9 cellular contexts compared by ENCODE assay signal in genomic region chr14:75579882-75580281, GRCh38. TPM values are rescaled to one million over a fixed set of nuclear protein-coding genes. Genes with fewer than 3 reads are reported as not detected.
DNase-seq lines count a peak whose midpoint lies in the region; ATAC-seq and TF ChIP-seq lines count a peak whose summit lies in the region.
"Had no signal": no experiment of that assay in that cellular context is flagged by ENCODE, and none has a peak within 500 bp of the region (broad histone marks: within the 10 kb centered on the region; RNA-seq: fewer than 3 reads in every experiment).

No MANE protein-coding gene starts in this region.

- TF ChIP-seq POLR2A in adrenal gland (IDR thresholded peaks at IDR 0.05) (no peak), prostate gland (IDR thresholded peaks at IDR 0.05) (no peak)

- H3K4me1 ChIP-seq in adrenal gland (replicated peaks in 1 of 2) (peaks cover 6 to 18% of the 10 kb centered on the region in 2 donors), prostate gland (replicated peaks) (peaks cover 7% of the 10 kb centered on the region)

- H3K27ac ChIP-seq in adrenal gland (peak overlapping the region; percentile 20 to 90 (median 74)), prostate gland (no peak overlapping the region)

- H3K4me3 ChIP-seq in adrenal gland (peak overlapping the region in 3 of 4 donors; percentile 44 to 57 (median 56)), prostate gland (peak overlapping the region; percentile 31 to 53)

- intact Hi-C loops in adrenal gland (cut with DNase I), result loop anchor here (2.0 to 10.0 kb wide), 3 partner anchors 55 to 73 kb away; no protein-coding TSS in a partner anchor
- intact Hi-C loops in left ventricle myocardium superior (cut with micrococcal nuclease), result no loop called here
- intact Hi-C loops in prostate gland (cut with DNase I), result no loop called here

- in situ Hi-C loops in G401 (cut with HindIII; ENCODE audit: low sequenced_read_pairs), result no loop called here

- TF ChIP-seq CTCF in adrenal gland (IDR thresholded peaks at IDR 0.05) (no peak), prostate gland (IDR thresholded peaks at IDR 0.05) (no peak)

- H3K36me3 ChIP-seq in adrenal gland (replicated peaks in 1 of 2) (no peaks in the 10 kb centered on the region), prostate gland (no peaks in the 10 kb centered on the region)

- ATAC-seq in left ventricle myocardium superior, result peak; percentile 66

- WGBS in adrenal gland, 4 donors, result 56 to 75% (median 67%) methylated on average over 3 of the region's 3 CpGs
- WGBS in prostate gland, result 61% methylated on average over 3 of the region's 3 CpGs

- H3K9me3 ChIP-seq in adrenal gland (replicated peaks in 1 of 3) (no peaks in the 10 kb centered on the region), prostate gland (no peaks in the 10 kb centered on the region)

- H3K27me3 ChIP-seq in adrenal gland (no peaks in the 10 kb centered on the region), prostate gland (replicated peaks; ENCODE audit: insufficient read depth) (no peaks in the 10 kb centered on the region)

- DNase-seq in G401 (ENCODE audit: low spot score) (peak; percentile 91), adrenal gland (peak in 6 of 7 donors; percentile 40 to 62 (median 48)), left ventricle myocardium superior (no peak), prostate gland (ENCODE audit: low spot score) (no peak), SW480 (ENCODE audit: low spot score) (no peak), SIG-M5 treated with dmso at 0.1 percent for 504 hours (lab: John Stamatoyannopoulos, UW; ENCODE audit: unreplicated experiment) (no peak), CD1c-positive myeloid dendritic cell (ENCODE audit: extremely low spot score) (no peak)
- DNase-seq in stimulated activated CD4-positive, alpha-beta T cell treated with anti-CD3 and anti-CD28 coated beads, Interleukin-12 subunit alpha, Interleukin-12 subunit beta, amount 100 ng/mL, for 4 hours, result no peak
- DNase-seq: occipital lobe had no signal

RNA-seq across cellular contexts. Expression of gene FLVCR2, which starts 1.5 kb away (rescaled TPM):
- 1.3 and 1.6 TPM in 2 replicates for total RNA-seq in G401 (2014; rRNA removed; shearing (Covaris generic))
- 100 to 1,000 TPM in 1 of 8 donors, 10 to 100 TPM in 7; 18.0 to 428 (median 26.2) TPM for total RNA-seq in adrenal gland
- polyA plus RNA-seq in adrenal gland, result 10 to 100 TPM in 2 of 3 donors, 1 to 10 TPM in 1; 8.8 to 29.9 (median 13.0) TPM
- total RNA-seq in left ventricle myocardium superior, result 5.6 TPM
- 10 to 100 TPM in 1 of 2 donors, 1 to 10 TPM in 1; 3.1 to 22.2 TPM for total RNA-seq in prostate gland

RNA-seq across cellular contexts. Expression of gene BATF, which starts 57.6 kb away (rescaled TPM):
- not detected in 2 replicates for total RNA-seq in G401 (2014; rRNA removed; shearing (Covaris generic))
- 1 to 10 TPM in 6 of 8 donors, under 1 TPM in 2; 0.95 to 4.7 (median 2.8) TPM for total RNA-seq in adrenal gland
- 10 to 100 TPM in 1 of 3 donors, 1 to 10 TPM in 1, under 1 TPM in 1; 0.64 to 11.4 (median 7.2) TPM for polyA plus RNA-seq in adrenal gland
- 0.74 TPM for total RNA-seq in left ventricle myocardium superior
- 10 to 100 TPM in 1 of 2 donors, 1 to 10 TPM in 1; 3.1 to 11.8 TPM for total RNA-seq in prostate gland

Comparison
In these comparisons a context has a peak if more than half of its experiments do, and no peak if none do; other contexts are left out.
1. DNase-seq: peak in G401 (single experiment) and adrenal gland (6 of 7); none in left ventricle myocardium superior (single experiment), prostate gland (single experiment), SW480 (single experiment), SIG-M5 treated with dmso at 0.1 percent for 504 hours (single experiment), CD1c-positive myeloid dendritic cell (single experiment) and stimulated activated CD4-positive, alpha-beta T cell treated with anti-CD3 and anti-CD28 coated beads, Interleukin-12 subunit alpha, Interleukin-12 subunit beta, amount 100 ng/mL, for 4 hours (single experiment).
2. H3K27ac ChIP-seq: peak in adrenal gland (5 of 5); none in prostate gland (0 of 2).
3. intact Hi-C loops: an anchor here in adrenal gland (2.0 to 10.0 kb wide); none called in left ventricle myocardium superior and prostate gland.